Comparison of ENCODE assay signal across 36 cellular contexts in genomic region chr17:9693755-9694154, GRCh38. TPM values are rescaled to one million over a fixed set of nuclear protein-coding genes. Genes with fewer than 3 reads are reported as not detected.
"Had no signal": no experiment of that assay in that cellular context is flagged by ENCODE, and none has a peak within 500 bp of the region (broad histone marks: within the 10 kb centered on the region; RNA-seq: fewer than 3 reads in every experiment).

No MANE protein-coding gene starts in this region.

- H3K27ac ChIP-seq: KMS-11 had no signal

- DNase-seq: Karpas-422, Kasumi-1, MG63, MM.1S, MV-4-11, NCI-H1048, NCI-H1092, NCI-H1092 treated with DMSO at 0.1 percent for 48 hours, NCI-H1105, NCI-H1105 treated with DMSO at 0.1 percent for 48 hours, NCI-H1417, NCI-H1417 treated with DMSO at 0.1 percent for 48 hours, NCI-H1436, NCI-H1436 treated with DMSO at 0.1 percent for 48 hours, NCI-H146, NCI-H1694, NCI-H1694 treated with DMSO at 0.1 percent for 48 hours, NCI-H187, NCI-H187 treated with DMSO at 0.1 percent for 48 hours, NCI-H1930, NCI-H2029, NCI-H2029 treated with DMSO at 0.1 percent for 48 hours, NCI-H2081, NCI-H2081 treated with DMSO at 0.1 percent for 48 hours, NCI-H2107, NCI-H2171, NCI-H2171 treated with DMSO at 0.1 percent for 48 hours, NCI-H2227 treated with DMSO at 0.1 percent for 48 hours, NCI-H226, NCI-H345, NCI-H446, NCI-H446 treated with DMSO at 0.1 percent for 48 hours, NCI-H510A, NCI-H510A treated with DMSO at 0.1 percent for 48 hours had no signal

- H3K36me3 ChIP-seq: MG63 had no signal

- H3K9ac ChIP-seq: KMS-11 had no signal

- H3K9me3 ChIP-seq: MG63 had no signal

- H3K4me3 ChIP-seq: MG63 had no signal

- H3K4me2 ChIP-seq: KMS-11 had no signal

- H3K27me3 ChIP-seq: MG63 had no signal

RNA-seq across cellular contexts. Expression of gene USP43, which starts 48.4 kb away (rescaled TPM):
- total RNA-seq: LHCN-M2 had no signal
